ENCODE assay signal across 15 cellular contexts in the genomic region with DNA sequence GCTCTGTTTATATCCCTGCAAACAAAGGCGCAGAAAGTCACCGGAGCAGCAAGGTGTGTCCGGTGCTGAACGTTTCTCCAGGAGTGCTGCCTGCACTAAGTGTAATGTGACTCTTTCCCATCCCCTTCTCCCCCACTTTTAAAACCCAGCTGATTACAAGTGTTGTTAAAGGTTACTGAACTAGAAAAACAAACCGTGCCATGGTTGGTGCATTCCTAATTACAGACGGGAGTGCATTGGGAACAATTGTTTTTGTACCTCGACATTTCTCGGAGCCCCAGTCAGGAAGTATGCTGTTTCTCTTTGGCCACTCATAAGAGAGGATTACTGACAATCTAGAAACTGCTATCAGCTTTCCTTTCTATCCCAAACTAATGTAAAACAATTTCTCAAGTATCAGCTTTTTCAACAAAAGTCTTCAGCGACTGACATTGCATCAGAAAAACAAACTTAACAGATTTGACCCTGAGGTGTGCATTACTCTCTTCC.
A peak's percentile ranks its signal among the peaks of the same experiment; 100 is the strongest.
DNase-seq lines count a peak whose midpoint lies in the region; ATAC-seq and TF ChIP-seq lines count a peak whose summit lies in the region.
"Had no signal": no experiment of that assay in that cellular context is flagged by ENCODE, and none has a peak within 500 bp of the region (broad histone marks: within the 10 kb centered on the region; RNA-seq: fewer than 3 reads in every experiment).

No MANE protein-coding gene starts in this region.

- no peak for ATAC-seq in T-cell (replicated peaks in 1 of 4)

- in situ Hi-C loops in Caki2 (cut with HindIII; ENCODE audit: low pct_unique_long_range_greater_than_20kb, low sequenced_read_pairs) (no loop called here), mammary epithelial cell (cut with MboI; ENCODE audit: low sequenced_read_pairs in 2 of 2) (no loop called here)

- BruUV-seq in mammary epithelial cell (replicated peaks; lab: Mats Ljungman, UMichigan), result no TSS peak

- peaks cover 5% of the 10 kb centered on the region for H3K4me1 ChIP-seq in mammary epithelial cell (ENCODE audit: insufficient read depth, low read length)
- H3K4me1 ChIP-seq: testis had no signal

- POLR2A ChIA-PET in T-cell (lab: Charles Lee), result no interaction called here

- peak overlapping the region; percentile 68 for H2AFZ ChIP-seq in mammary epithelial cell (ENCODE audit: low read depth, low read length)

- DNase-seq in Caki2 (ENCODE audit: low read depth), result peak; percentile 41
- peak; percentile 85 for DNase-seq in NCI-H2107 (lab: John Stamatoyannopoulos, UW)
- DNase-seq in mammary epithelial cell, result no peak
- no peak for DNase-seq in neural crest cell (ENCODE audit: low read depth, low spot score)
- DNase-seq in germinal center (ENCODE audit: low spot score), result no peak
- no peak for DNase-seq in T-cell
- no peak for DNase-seq in activated CD4-positive, alpha-beta T cell treated with anti-CD3 and anti-CD28 coated beads, Interleukin-2, amount 50 U/mL, for 48 hours
- DNase-seq in SW 1271 (lab: John Stamatoyannopoulos, UW), result no peak
- DNase-seq: activated CD4-positive, alpha-beta memory T cell treated with anti-CD3 and anti-CD28 coated beads for 36 hours; aorta; NCI-H82; ovary; testis had no signal

- H3K27ac Mint-ChIP-seq in neural crest cell (ENCODE audit: unreplicated experiment) (peak overlapping the region; percentile 31), T-cell (no peak overlapping the region)
- H3K27ac Mint-ChIP-seq: activated CD4-positive, alpha-beta memory T cell treated with anti-CD3 and anti-CD28 coated beads for 36 hours; activated T-helper 2 cell treated with anti-CD3 and anti-CD28 coated beads, Interferon-gamma antibody, Interleukin-2, Interleukin-4, amounts not matched to agents 10 μg/mL and 5 μg/mL and 100 μg/mL, durations not matched to agents 14 hours and 24 hours and 36 hours; dendritic cell treated with granulocyte-macrophage colony-stimulating factor and Interleukin-4, amounts not matched to agents 40 ng/mL and 50 ng/mL, for 4 days had no signal

- H3K9me3 Mint-ChIP-seq in neural crest cell (peaks cover 3% of the 10 kb centered on the region), T-cell (peaks cover 3 to 13% (median 3%) of the 10 kb centered on the region in 3 donors)

- no peaks in the 10 kb centered on the region for H3K36me3 ChIP-seq in mammary epithelial cell (ENCODE audit: insufficient read depth, low read length)
- H3K36me3 ChIP-seq: ovary had no signal

- H3K79me2 ChIP-seq in mammary epithelial cell (ENCODE audit: insufficient read depth, low read length), result no peaks in the 10 kb centered on the region

- 12% methylated on average over 9 of the region's 9 CpGs for WGBS in mammary epithelial cell (ENCODE audit: low coverage, missing lambda C conversion rate)

- no peaks in the 10 kb centered on the region for H3K27me3 ChIP-seq in mammary epithelial cell (ENCODE audit: insufficient read depth, low read length)
- H3K27me3 ChIP-seq: ovary, testis had no signal

- H3K4me3 Mint-ChIP-seq in neural crest cell (no peak overlapping the region), T-cell (no peak overlapping the region)
- H3K4me3 Mint-ChIP-seq: activated CD4-positive, alpha-beta memory T cell treated with anti-CD3 and anti-CD28 coated beads for 36 hours; dendritic cell treated with granulocyte-macrophage colony-stimulating factor and Interleukin-4, amounts not matched to agents 40 ng/mL and 50 ng/mL, for 4 days had no signal

- H3K4me1 Mint-ChIP-seq in neural crest cell, result peaks cover 15% of the 10 kb centered on the region
- H3K4me1 Mint-ChIP-seq in T-cell, result no peaks in the 10 kb centered on the region

- H3K27ac ChIP-seq in mammary epithelial cell (ENCODE audit: insufficient read depth, low read depth, low read length), result no peak overlapping the region
- H3K27ac ChIP-seq: ovary, testis had no signal

- H3K4me2 ChIP-seq in mammary epithelial cell (ENCODE audit: insufficient read depth, low read depth, low read length), result peak overlapping the region; percentile 66

- dilution Hi-C loops in mammary epithelial cell (cut with HindIII; ENCODE audit: low sequenced_read_pairs), result no loop called here

- no peaks in the 10 kb centered on the region for H3K9me3 ChIP-seq in mammary epithelial cell (replicated peaks; ENCODE audit: insufficient read depth, low read length)
- H3K9me3 ChIP-seq: ovary, testis had no signal

- no peak overlapping the region for H3K9ac ChIP-seq in mammary epithelial cell (ENCODE audit: insufficient read depth, low read length)

- intact Hi-C loops in mammary epithelial cell (cut with micrococcal nuclease), result no loop called here

- H4K20me1 ChIP-seq in mammary epithelial cell (ENCODE audit: insufficient read depth, low read length), result no peaks in the 10 kb centered on the region

- CTCF ChIA-PET in mammary epithelial cell (lab: Charles Lee; ENCODE audit: low non-redundant PET), result no interaction called here
- CTCF ChIA-PET in T-cell (lab: Charles Lee), result no interaction called here

- H3K27me3 Mint-ChIP-seq in neural crest cell (ENCODE audit: low read depth) (no peaks in the 10 kb centered on the region), T-cell (no peaks in the 10 kb centered on the region)
- H3K27me3 Mint-ChIP-seq: activated CD4-positive, alpha-beta memory T cell treated with anti-CD3 and anti-CD28 coated beads for 36 hours; dendritic cell treated with granulocyte-macrophage colony-stimulating factor and Interleukin-4, amounts not matched to agents 40 ng/mL and 50 ng/mL, for 4 days had no signal

- H3K4me3 ChIP-seq in mammary epithelial cell (replicated peaks in 1 of 3; ENCODE audit: insufficient read depth in 1 of 3, low read depth in 2 of 3, low read length in 3 of 3), result peak overlapping the region in 1 of 3 experiments; percentile 21
- H3K4me3 ChIP-seq: ovary, testis had no signal

- H3K36me3 Mint-ChIP-seq in neural crest cell (ENCODE audit: low read depth) (no peaks in the 10 kb centered on the region), T-cell (no peaks in the 10 kb centered on the region)
- H3K36me3 Mint-ChIP-seq: activated CD4-positive, alpha-beta memory T cell treated with anti-CD3 and anti-CD28 coated beads for 36 hours had no signal

- no peak for TF ChIP-seq CTCF in mammary epithelial cell (conservative IDR thresholded peaks at IDR 0.05 in 1 of 2, IDR thresholded peaks at IDR 0.05 in 1 of 2; ENCODE audit: extremely low read depth in 1 of 2, insufficient read depth in 1 of 2, low read depth in 1 of 2, low read length in 2 of 2)
- TF ChIP-seq CTCF in neural crest cell (conservative IDR thresholded peaks at IDR 0.05), result no peak

Comparison
In these comparisons a context has a peak if more than half of its experiments do, and no peak if none do; other contexts are left out.
1. DNase-seq: peak in Caki2 (single experiment) and NCI-H2107 (single experiment); none in mammary epithelial cell (single experiment), neural crest cell (single experiment), germinal center (single experiment), T-cell (0 of 34), activated CD4-positive, alpha-beta T cell treated with anti-CD3 and anti-CD28 coated beads, Interleukin-2, amount 50 U/mL, for 48 hours (0 of 2) and SW 1271 (0 of 2).